8 cellular contexts compared by ENCODE assay signal in the genomic region with DNA sequence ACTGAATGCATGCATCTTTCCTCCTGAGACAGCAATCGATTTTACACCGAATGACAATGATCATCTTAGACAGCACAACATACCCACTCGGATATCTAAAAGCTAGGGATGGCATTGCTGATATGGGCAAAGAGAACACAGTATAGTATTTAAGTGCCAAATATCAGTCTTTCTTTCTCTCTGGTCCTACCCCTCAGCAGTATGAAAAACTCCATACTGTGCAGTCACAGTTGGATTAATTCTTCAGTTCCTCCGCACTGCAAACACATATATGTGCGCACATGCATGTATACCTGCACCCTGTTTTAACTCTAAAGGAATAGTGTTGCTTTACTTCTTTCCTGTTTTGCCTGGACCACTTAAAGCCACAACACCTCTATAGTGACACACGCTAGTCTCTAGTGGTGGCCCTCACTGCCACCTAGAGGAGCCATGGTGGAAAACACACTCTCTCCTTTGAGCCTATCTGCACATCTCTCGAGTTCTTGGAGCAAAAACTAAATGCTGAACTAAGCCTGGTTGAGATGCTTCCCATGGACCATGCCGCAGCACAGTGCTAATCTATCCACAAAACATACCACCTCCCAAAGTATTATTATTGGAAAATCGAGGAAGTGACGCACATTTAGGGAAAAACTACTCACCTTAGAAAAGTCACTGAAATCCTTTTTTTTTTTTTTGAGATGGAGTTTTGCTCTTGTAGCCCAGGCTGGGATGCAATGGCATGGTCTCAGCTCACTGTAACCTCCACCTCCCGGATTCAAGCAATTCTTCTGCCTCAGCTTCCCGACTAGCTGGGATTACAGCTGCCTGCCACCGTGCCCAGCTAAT. TPM values are rescaled to one million over a fixed set of nuclear protein-coding genes. Genes with fewer than 3 reads are reported as not detected.
DNase-seq lines count a peak whose midpoint lies in the region; ATAC-seq and TF ChIP-seq lines count a peak whose summit lies in the region.

No MANE protein-coding gene starts in this region.

- peaks cover 5% of the 10 kb centered on the region for H3K4me1 Mint-ChIP-seq in activated naive CD8-positive, alpha-beta T cell treated with anti-CD3 and anti-CD28 coated beads, Interleukin-2, amount 10 ng/mL, durations not matched to agents 7 days and 5 days

- 43 to 50% (median 48%) methylated on average over 13 of the region's 13 CpGs for WGBS in heart left ventricle, 4 donors

- no peaks in the 10 kb centered on the region for H3K27me3 ChIP-seq in HUES48 (ENCODE audit: control insufficient read depth, insufficient read depth, low read length)
- H3K27me3 ChIP-seq in heart left ventricle = peaks cover 0 to 8% (median 0%) of the 10 kb centered on the region in 9 donors

- no peak overlapping the region for H3K27ac Mint-ChIP-seq in activated naive CD8-positive, alpha-beta T cell treated with anti-CD3 and anti-CD28 coated beads, Interleukin-2, amount 10 ng/mL, durations not matched to agents 7 days and 5 days

- peak; percentile 56 to 88 (median 74) for TF ChIP-seq CTCF in heart left ventricle (IDR thresholded peaks at IDR 0.05)

- peaks cover 25% of the 10 kb centered on the region for H3K27me3 Mint-ChIP-seq in activated naive CD8-positive, alpha-beta T cell treated with anti-CD3 and anti-CD28 coated beads, Interleukin-2, amount 10 ng/mL, durations not matched to agents 7 days and 5 days

- H3K4me1 ChIP-seq in HUES48 (ENCODE audit: control insufficient read depth, insufficient read depth, low read length) (peaks cover 6% of the 10 kb centered on the region; the same call in 1 of the 2 replicates), heart left ventricle (peaks cover 0 to 9% (median 2%) of the 10 kb centered on the region in 12 donors)

- intact Hi-C loops in heart left ventricle (cut with DNase I) = loop anchor here (1.0 to 5.0 kb wide), 4 partner anchors 37 to 158 kb away; a partner anchor contains a TSS

- H3K27ac ChIP-seq in HUES48 (ENCODE audit: low read depth, low read length) = peak overlapping the region; percentile 75
- no peak overlapping the region for H3K27ac ChIP-seq in heart left ventricle

- H3K36me3 Mint-ChIP-seq in activated naive CD8-positive, alpha-beta T cell treated with anti-CD3 and anti-CD28 coated beads, Interleukin-2, amount 10 ng/mL, durations not matched to agents 7 days and 5 days = no peaks in the 10 kb centered on the region

- in situ Hi-C loops in SK-MEL-5 (cut with HindIII; ENCODE audit: low pct_unique_long_range_greater_than_20kb, low sequenced_read_pairs) = no loop called here

- POLR2A ChIA-PET in activated naive CD8-positive, alpha-beta T cell treated with anti-CD3 and anti-CD28 coated beads, Interleukin-2, amount 10 ng/mL, durations not matched to agents 7 days and 5 days (lab: Charles Lee) = interaction anchor here (0.7 to 1.0 kb wide), 2 partner anchors 38 to 45 kb away, joined by 3 read pairs; no protein-coding TSS in a partner anchor

- H3K4me3 ChIP-seq in HUES48 (ENCODE audit: low read depth, low read length) = no peak overlapping the region
- no peak overlapping the region for H3K4me3 ChIP-seq in heart left ventricle

- H3K4me3 Mint-ChIP-seq in activated naive CD8-positive, alpha-beta T cell treated with anti-CD3 and anti-CD28 coated beads, Interleukin-2, amount 10 ng/mL, durations not matched to agents 7 days and 5 days = no peak overlapping the region

- H3K36me3 ChIP-seq in HUES48 (ENCODE audit: control insufficient read depth, insufficient read depth, low read length) (no peaks in the 10 kb centered on the region), heart left ventricle (no peaks in the 10 kb centered on the region)

- H3K9me3 ChIP-seq in HUES48 (ENCODE audit: control insufficient read depth, insufficient read depth, low read length) (no peaks in the 10 kb centered on the region), heart left ventricle (no peaks in the 10 kb centered on the region)

- TF ChIP-seq POLR2A in heart left ventricle (IDR thresholded peaks at IDR 0.05) = no peak

- H3K9me3 Mint-ChIP-seq in activated naive CD8-positive, alpha-beta T cell treated with anti-CD3 and anti-CD28 coated beads, Interleukin-2, amount 10 ng/mL, durations not matched to agents 7 days and 5 days = no peaks in the 10 kb centered on the region

- DNase-seq in Daoy (ENCODE audit: low read depth) (peak; percentile 48), SK-MEL-5 (ENCODE audit: low read depth, low spot score) (peak; percentile 85), heart left ventricle (peak in 4 of 5 donors; percentile 35 to 63 (median 52)), retina (peak; percentile 47)
- peak; percentile 41 for DNase-seq in activated naive CD8-positive, alpha-beta T cell treated with anti-CD3 and anti-CD28 coated beads, Interleukin-2, amount 10 ng/mL, durations not matched to agents 7 days and 5 days

- no peak overlapping the region for H3K9ac ChIP-seq in HUES48 (ENCODE audit: low read depth, low read length)

- peak; percentile 79 for ATAC-seq in GM21367 (IDR thresholded peaks at IDR 0.05; ENCODE audit: unreplicated experiment)
- ATAC-seq in activated naive CD8-positive, alpha-beta T cell treated with anti-CD3 and anti-CD28 coated beads, Interleukin-2, amount 10 ng/mL, durations not matched to agents 7 days and 5 days (ENCODE audit: low read depth) = peak; percentile 99
- ATAC-seq in heart left ventricle = peak; percentile 75 to 98 (median 95)
- no peak for ATAC-seq in HG03108 (IDR thresholded peaks at IDR 0.05; ENCODE audit: unreplicated experiment)

RNA-seq across cellular contexts. Expression of a gene that starts 11.9 kb away (rescaled TPM):
- 0.57 and 1.8 TPM in 2 replicates for total RNA-seq in Daoy (2014; rRNA removed; shearing (Covaris generic))
- total RNA-seq in SK-MEL-5 (2014; rRNA removed; shearing (Covaris generic)) = 0.08 TPM in 1 of 2 replicates, not detected in the other
- polyA plus RNA-seq in SK-MEL-5 (2015; cell fraction: cytosol; rRNA removed) = not detected in 2 replicates
- not detected in 2 replicates for polyA plus RNA-seq in SK-MEL-5 (2015; cell fraction: nucleus; rRNA removed)
- not detected for total RNA-seq in activated naive CD8-positive, alpha-beta T cell treated with anti-CD3 and anti-CD28 coated beads, Interleukin-2, amount 10 ng/mL, durations not matched to agents 7 days and 5 days
- total RNA-seq in heart left ventricle = under 1 TPM in 1 of 9 donors, not detected in 8; 0.53 TPM
- polyA plus RNA-seq in heart left ventricle = under 1 TPM in 1 of 2 donors, not detected in 1; 0.03 TPM

RNA-seq across cellular contexts. Expression of a gene that starts 18.8 kb away (rescaled TPM):
- 0.06 TPM in 1 of 2 replicates, not detected in the other for total RNA-seq in Daoy (2014; rRNA removed; shearing (Covaris generic))
- total RNA-seq in SK-MEL-5 (2014; rRNA removed; shearing (Covaris generic)) = not detected in 2 replicates
- polyA plus RNA-seq in SK-MEL-5 (2015; cell fraction: cytosol; rRNA removed) = not detected in 2 replicates
- not detected in 2 replicates for polyA plus RNA-seq in SK-MEL-5 (2015; cell fraction: nucleus; rRNA removed)
- total RNA-seq in activated naive CD8-positive, alpha-beta T cell treated with anti-CD3 and anti-CD28 coated beads, Interleukin-2, amount 10 ng/mL, durations not matched to agents 7 days and 5 days = not detected
- total RNA-seq in heart left ventricle = 1 to 10 TPM in 2 of 9 donors, under 1 TPM in 5, not detected in 2; 0.34 to 1.6 (median 0.81) TPM
- polyA plus RNA-seq in heart left ventricle = under 1 TPM; 0.07 to 0.38 TPM

RNA-seq across cellular contexts. Expression of a gene that starts 21.9 kb away (rescaled TPM):
- 14.5 and 19.5 TPM in 2 replicates for total RNA-seq in Daoy (2014; rRNA removed; shearing (Covaris generic))
- 57.2 and 63.2 TPM in 2 replicates for total RNA-seq in SK-MEL-5 (2014; rRNA removed; shearing (Covaris generic))
- polyA plus RNA-seq in SK-MEL-5 (2015; cell fraction: cytosol; rRNA removed) = 84.6 and 89.4 TPM in 2 replicates
- polyA plus RNA-seq in SK-MEL-5 (2015; cell fraction: nucleus; rRNA removed) = 216 and 240 TPM in 2 replicates
- 10 to 100 TPM; 50.9 to 56.2 TPM for total RNA-seq in activated naive CD8-positive, alpha-beta T cell treated with anti-CD3 and anti-CD28 coated beads, Interleukin-2, amount 10 ng/mL, durations not matched to agents 7 days and 5 days
- 100 to 1,000 TPM; 212 to 790 (median 297) TPM for total RNA-seq in heart left ventricle
- polyA plus RNA-seq in heart left ventricle = 100 to 1,000 TPM; 126 to 258 TPM
